ENCODE assay signal across 26 cellular contexts in genomic region chr1:182395911-182396310, GRCh38. TPM values are rescaled to one million over a fixed set of nuclear protein-coding genes. Genes with fewer than 3 reads are reported as not detected.
DNase-seq lines count a peak whose midpoint lies in the region; ATAC-seq and TF ChIP-seq lines count a peak whose summit lies in the region.
"Had no signal": no experiment of that assay in that cellular context is flagged by ENCODE, and none has a peak within 500 bp of the region (broad histone marks: within the 10 kb centered on the region; RNA-seq: fewer than 3 reads in every experiment).

No MANE protein-coding gene starts in this region.

- H3K9ac ChIP-seq in OCI-LY3 (ENCODE audit: low read length) = peak overlapping the region; percentile 38; the same call in 1 of the 2 replicates

- POLR2A ChIA-PET in GM10248 (lab: Yijun Ruan, JAX) = no interaction called here

- H4K20me1 ChIP-seq in OCI-LY3 (ENCODE audit: insufficient read depth, low read length) = no peaks in the 10 kb centered on the region

- TF ChIP-seq POLR2A in stomach (IDR thresholded peaks at IDR 0.05) = no peak

- peaks cover 49% of the 10 kb centered on the region for H3K4me1 ChIP-seq in OCI-LY3 (ENCODE audit: low read length)
- H3K4me1 ChIP-seq in stomach = peaks cover 26 to 61% (median 46%) of the 10 kb centered on the region in 4 donors
- H3K4me1 ChIP-seq: prostate gland had no signal

- H3K36me3 ChIP-seq in OCI-LY3 (replicated peaks; ENCODE audit: low read depth, low read length) = no peaks in the 10 kb centered on the region
- H3K36me3 ChIP-seq in stomach = peaks cover 0 to 6% (median 0%) of the 10 kb centered on the region in 4 donors
- H3K36me3 ChIP-seq: breast epithelium, prostate gland had no signal

- H3K79me2 ChIP-seq in OCI-LY3 (ENCODE audit: low read length) = peaks cover 6% of the 10 kb centered on the region

- CTCF ChIA-PET in GM10248 (lab: Yijun Ruan, JAX) = interaction anchor here (0.6 to 6.9 kb wide), 31 partner anchors 9 to 928 kb away, joined by 3 to 245 read pairs (median 7); no protein-coding TSS in a partner anchor

- WGBS in stomach, 5 donors = 79 to 92% (median 86%) methylated on average over 3 of the region's 3 CpGs

- ATAC-seq in HG02970 (IDR thresholded peaks at IDR 0.05; ENCODE audit: low FRiP score, unreplicated experiment) = no peak
- ATAC-seq in HG02840 (IDR thresholded peaks at IDR 0.05; ENCODE audit: low FRiP score, unreplicated experiment) = no peak

- intact Hi-C loops in stomach (cut with DNase I; ENCODE audit: low total_unique reads) = loop anchor here (10.0 kb wide), 1 partner anchor 91 kb away; no protein-coding TSS in a partner anchor

- H3K4me2 ChIP-seq in OCI-LY3 (ENCODE audit: low read length) = peak overlapping the region; percentile 91

- H3K27ac ChIP-seq in OCI-LY3 (ENCODE audit: low read length) (no peak overlapping the region), stomach (peak overlapping the region in 4 of 5 donors; percentile 8 to 99 (median 80))
- H3K27ac ChIP-seq: epithelial cell of prostate, SK-N-MC had no signal

- H3K27me3 ChIP-seq in OCI-LY3 (ENCODE audit: low read depth, low read length) (peaks cover 6% of the 10 kb centered on the region; the same call in 1 of the 2 replicates), stomach (no peaks in the 10 kb centered on the region)
- H3K27me3 ChIP-seq: breast epithelium had no signal

- peak overlapping the region; percentile 57; the same call in 1 of the 2 replicates for H2AFZ ChIP-seq in OCI-LY3 (ENCODE audit: low read depth, low read length)

- TF ChIP-seq CTCF in OCI-LY3 (IDR thresholded peaks at IDR 0.05; ENCODE audit: low read depth, low read length) = no peak
- TF ChIP-seq CTCF in stomach (IDR thresholded peaks at IDR 0.05) = no peak
- TF ChIP-seq CTCF in GM10248 (IDR thresholded peaks at IDR 0.05; ENCODE audit: control extremely low read depth, extremely low read depth, low read depth, missing control alignments) = no peak

- DNase-seq in CD1c-positive myeloid dendritic cell (ENCODE audit: extremely low spot score) = peak; percentile 42
- DNase-seq in globus pallidus (ENCODE audit: low spot score) = peak; percentile 38
- no peak for DNase-seq in stomach
- DNase-seq in GM10248 (ENCODE audit: extremely low spot score) = no peak
- DNase-seq in DMS153 treated with DMSO at 0.1 percent for 48 hours (lab: John Stamatoyannopoulos, UW; ENCODE audit: unreplicated experiment) = no peak
- DNase-seq: activated CD4-positive, alpha-beta T cell treated with anti-CD3 and anti-CD28 coated beads for 48 hours; activated T-cell treated with anti-CD3 and anti-CD28 coated beads for 4 hours; effector CD4-positive, alpha-beta T cell; glutamatergic neuron; stimulated activated CD4-positive, alpha-beta T cell treated with anti-CD3 and anti-CD28 coated beads, Interleukin-4, amount 100 ng/mL, for 24 hours had no signal

- no peak for TF ChIP-seq EP300 in stomach (IDR thresholded peaks at IDR 0.05)

- peak overlapping the region; percentile 74 for H3K4me3 ChIP-seq in OCI-LY3 (ENCODE audit: low read length)
- no peak overlapping the region for H3K4me3 ChIP-seq in stomach
- H3K4me3 ChIP-seq: prostate gland had no signal

- H3K9me3 ChIP-seq in OCI-LY3 (ENCODE audit: insufficient read depth, low read length) (no peaks in the 10 kb centered on the region), stomach (no peaks in the 10 kb centered on the region)
- H3K9me3 ChIP-seq: breast epithelium, prostate gland had no signal

RNA-seq across cellular contexts. Expression of gene GLUL, which starts 4.3 kb away (rescaled TPM):
- 1,000 to 10,000 TPM in 4 of 5 donors, 100 to 1,000 TPM in 1; 102 to 1,958 (median 1,662) TPM for total RNA-seq in stomach
- polyA plus RNA-seq in stomach = 1,000 to 10,000 TPM in 2 of 3 donors, 100 to 1,000 TPM in 1; 763 to 1,536 (median 1,525) TPM

RNA-seq across cellular contexts. Expression of gene TEDDM1, which starts 4.6 kb away (rescaled TPM):
- not detected for total RNA-seq in stomach
- not detected for polyA plus RNA-seq in stomach
- total RNA-seq: activated T-helper 2 cell treated with anti-CD3 and anti-CD28 coated beads, Interferon-gamma antibody, Interleukin-2, Interleukin-4, amounts not matched to agents 10 μg/mL and 5 μg/mL and 100 μg/mL, durations not matched to agents 14 hours and 24 hours and 36 hours; breast epithelium; Calu3; Daoy; H4; left lobe of liver; LHCN-M2; prostate gland; subcutaneous adipose tissue; urinary bladder had no signal
- polyA plus RNA-seq: urinary bladder had no signal

RNA-seq across cellular contexts. Expression of gene RGSL1, which starts 54.0 kb away (rescaled TPM):
- not detected for total RNA-seq in stomach
- not detected for polyA plus RNA-seq in stomach
- total RNA-seq: activated T-helper 2 cell treated with anti-CD3 and anti-CD28 coated beads, Interferon-gamma antibody, Interleukin-2, Interleukin-4, amounts not matched to agents 10 μg/mL and 5 μg/mL and 100 μg/mL, durations not matched to agents 14 hours and 24 hours and 36 hours; breast epithelium; Calu3; Daoy; H4; left lobe of liver; LHCN-M2; urinary bladder had no signal
- polyA plus RNA-seq: CD14-positive monocyte, urinary bladder had no signal

Comparison
In these comparisons a context has a peak if more than half of its experiments do, and no peak if none do; other contexts are left out.
1. DNase-seq: peak in CD1c-positive myeloid dendritic cell (single experiment) and globus pallidus (single experiment); none in stomach (single experiment), GM10248 (single experiment) and DMS153 treated with DMSO at 0.1 percent for 48 hours (single experiment).